In genomic region chr3:149494759-149495580, GRCh38 we compare ENCODE assay signal across 1 cellular context.
TF ChIP-seq lines count a peak whose summit lies in the region.

No MANE protein-coding gene starts in this region.

TF ChIP-seq in HepG2, 621 proteins besides CTCF, POLR2A, EP300 and RAD21 (continued from another document):
- TF ChIP-seq USF2 (IDR thresholded peaks at IDR 0.05; ENCODE audit: low read depth, low read length), result no peak
- TF ChIP-seq USF2 (CRISPR knock-in tag; IDR thresholded peaks at IDR 0.05; ENCODE audit: borderline replicate concordance), result no peak
- TF ChIP-seq MIER2 (CRISPR knock-in tag; IDR thresholded peaks at IDR 0.05), result no peak
- TF ChIP-seq DMTF1 (CRISPR knock-in tag; IDR thresholded peaks at IDR 0.05), result no peak
- TF ChIP-seq HOXD1 (CRISPR knock-in tag; IDR thresholded peaks at IDR 0.05), result no peak
- TF ChIP-seq ZNF775 (CRISPR knock-in tag; IDR thresholded peaks at IDR 0.05; ENCODE audit: borderline replicate concordance), result no peak
- no peak for TF ChIP-seq JUNB (CRISPR knock-in tag; IDR thresholded peaks at IDR 0.05; ENCODE audit: borderline replicate concordance)
- no peak for TF ChIP-seq MBD4 (IDR thresholded peaks at IDR 0.05; ENCODE audit: borderline replicate concordance, low read length)
- no peak for TF ChIP-seq GPBP1L1 (CRISPR knock-in tag; IDR thresholded peaks at IDR 0.05)
- no peak for TF ChIP-seq PRDM10 (CRISPR knock-in tag; IDR thresholded peaks at IDR 0.05; ENCODE audit: low read depth)
- TF ChIP-seq DBP (CRISPR knock-in tag; IDR thresholded peaks at IDR 0.05; ENCODE audit: not compliant biosample characterization), result no peak
- no peak for TF ChIP-seq SRSF1 (optimal IDR thresholded peaks at IDR 0.05; ENCODE audit: low read depth, low read length)
- no peak for TF ChIP-seq ZNF784 (CRISPR knock-in tag; IDR thresholded peaks at IDR 0.05; ENCODE audit: borderline replicate concordance)
- TF ChIP-seq KLF15 (CRISPR knock-in tag; IDR thresholded peaks at IDR 0.05; ENCODE audit: borderline replicate concordance), result no peak
- no peak for TF ChIP-seq ZNF460 (CRISPR knock-in tag; IDR thresholded peaks at IDR 0.05; ENCODE audit: borderline replicate concordance)
